In genomic region chrX:39158801-39159657, GRCh38 we compare ENCODE assay signal across 1 cellular context.
TF ChIP-seq lines count a peak whose summit lies in the region.

No MANE protein-coding gene starts in this region.

TF ChIP-seq in IMR-90, 13 proteins besides CTCF, POLR2A, EP300 and RAD21 (continued from another document):
- no peak for TF ChIP-seq MAZ (IDR thresholded peaks at IDR 0.05; ENCODE audit: borderline replicate concordance, low read depth, low read length)
TF ChIP-seq in IMR-90: peak in this region for 0.
